8 cellular contexts compared by ENCODE assay signal in genomic region chr11:85941380-85941973, GRCh38.
DNase-seq lines count a peak whose midpoint lies in the region; ATAC-seq and TF ChIP-seq lines count a peak whose summit lies in the region.

No MANE protein-coding gene starts in this region.

- peaks cover 6% of the 10 kb centered on the region for H3K4me1 ChIP-seq in SJSA1 (replicated peaks)
- H3K4me1 ChIP-seq in upper lobe of right lung: no peaks in the 10 kb centered on the region

- ATAC-seq in GM18498 (IDR thresholded peaks at IDR 0.05; ENCODE audit: unreplicated experiment) (peak; percentile 57), upper lobe of right lung (peak; percentile 90)
- no peak for ATAC-seq in effector memory CD8-positive, alpha-beta T cell (replicated peaks)

- no peak overlapping the region for H3K27ac Mint-ChIP-seq in effector memory CD8-positive, alpha-beta T cell

- DNase-seq in AG04449 (ENCODE audit: low read depth, low spot score) (no peak), KBM-7 (peak; percentile 70), SJSA1 (ENCODE audit: low read depth in 1 of 2, low spot score in 2 of 2) (peak; percentile 24 to 46), ecto neural progenitor cell (ENCODE audit: low spot score) (peak; percentile 55), lung microvascular endothelial cell (ENCODE audit: low read depth in 2 of 2) (peak; percentile 80), upper lobe of right lung (no peak)
- no peak for DNase-seq in effector memory CD8-positive, alpha-beta T cell

- peak; percentile 66 for TF ChIP-seq CTCF in AG04449 (IDR thresholded peaks at IDR 0.05; ENCODE audit: insufficient read depth, low read length, missing control alignments)
- peak; percentile 79 for TF ChIP-seq CTCF in upper lobe of right lung (IDR thresholded peaks at IDR 0.05)

- POLR2A ChIA-PET in AG04449 (lab: Yijun Ruan, JAX): no interaction called here

- H3K27me3 Mint-ChIP-seq in effector memory CD8-positive, alpha-beta T cell: no peaks in the 10 kb centered on the region

- in situ Hi-C loops in KBM-7 (cut with MboI; ENCODE audit: low pct_unique_long_range_greater_than_20kb, low sequenced_read_pairs): no loop called here

- peaks cover 0 to 3% of the 10 kb centered on the region in 2 donors for H3K9me3 Mint-ChIP-seq in effector memory CD8-positive, alpha-beta T cell

- H3K4me3 ChIP-seq in AG04449 (ENCODE audit: low read depth, low read length): no peak overlapping the region
- no peak overlapping the region for H3K4me3 ChIP-seq in SJSA1
- no peak overlapping the region for H3K4me3 ChIP-seq in upper lobe of right lung

- intact Hi-C loops in upper lobe of right lung (cut with DNase I): loop anchor here (10.0 kb wide), 1 partner anchor 273 kb away; no protein-coding TSS in a partner anchor

- H3K27ac ChIP-seq in SJSA1 (no peak overlapping the region), upper lobe of right lung (no peak overlapping the region)

- peaks cover 4 to 11% of the 10 kb centered on the region in 2 donors for H3K4me1 Mint-ChIP-seq in effector memory CD8-positive, alpha-beta T cell (ENCODE audit: low read depth in 2 of 2)

- CTCF ChIA-PET in AG04449 (lab: Yijun Ruan, JAX): interaction anchor here (0.8 to 5.6 kb wide), 6 partner anchors 22 to 351 kb away, joined by 3 to 47 read pairs (median 4); no protein-coding TSS in a partner anchor

- H3K36me3 ChIP-seq in SJSA1: no peaks in the 10 kb centered on the region
- no peaks in the 10 kb centered on the region for H3K36me3 ChIP-seq in upper lobe of right lung

- no peaks in the 10 kb centered on the region for H3K27me3 ChIP-seq in SJSA1 (replicated peaks)
- H3K27me3 ChIP-seq in upper lobe of right lung: no peaks in the 10 kb centered on the region

- no peaks in the 10 kb centered on the region for H3K36me3 Mint-ChIP-seq in effector memory CD8-positive, alpha-beta T cell (ENCODE audit: insufficient read depth)

- no peaks in the 10 kb centered on the region for H3K9me3 ChIP-seq in SJSA1 (replicated peaks)
- no peaks in the 10 kb centered on the region for H3K9me3 ChIP-seq in upper lobe of right lung

- no peak overlapping the region for H3K4me3 Mint-ChIP-seq in effector memory CD8-positive, alpha-beta T cell

Comparison
In these comparisons a context has a peak if more than half of its experiments do, and no peak if none do; other contexts are left out.
1. DNase-seq: peak in KBM-7 (single experiment), SJSA1 (2 of 2), ecto neural progenitor cell (single experiment) and lung microvascular endothelial cell (2 of 2); none in AG04449 (single experiment), upper lobe of right lung (single experiment) and effector memory CD8-positive, alpha-beta T cell (0 of 3).